1 cellular context compared by ENCODE assay signal in the genomic region with DNA sequence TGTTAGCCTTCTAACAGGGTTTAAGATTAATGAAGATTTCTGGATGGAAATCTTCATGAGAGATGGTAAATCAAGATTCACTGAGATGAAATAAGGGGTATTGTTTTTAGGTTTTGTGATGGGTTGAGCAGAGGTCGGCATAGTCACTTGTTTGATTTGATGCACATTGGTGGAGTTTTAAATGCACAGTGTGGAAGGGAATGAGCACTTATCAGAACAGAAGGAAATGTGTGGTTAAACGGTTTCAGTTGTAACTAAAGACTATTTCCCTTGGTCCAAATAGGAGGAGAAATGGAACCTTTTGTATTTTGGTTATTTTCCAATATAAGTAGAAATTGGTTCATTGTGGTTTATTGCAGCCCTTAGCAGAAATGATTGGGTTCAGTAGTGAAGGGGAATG.
TF ChIP-seq lines count a peak whose summit lies in the region.

No MANE protein-coding gene starts in this region.

TF ChIP-seq in SK-N-SH treated with all-trans-retinoic acid at 6 μM for 48 hours, 23 proteins besides CTCF, POLR2A, EP300 and RAD21 (continued from another document):
- TF ChIP-seq, protein P1, sequence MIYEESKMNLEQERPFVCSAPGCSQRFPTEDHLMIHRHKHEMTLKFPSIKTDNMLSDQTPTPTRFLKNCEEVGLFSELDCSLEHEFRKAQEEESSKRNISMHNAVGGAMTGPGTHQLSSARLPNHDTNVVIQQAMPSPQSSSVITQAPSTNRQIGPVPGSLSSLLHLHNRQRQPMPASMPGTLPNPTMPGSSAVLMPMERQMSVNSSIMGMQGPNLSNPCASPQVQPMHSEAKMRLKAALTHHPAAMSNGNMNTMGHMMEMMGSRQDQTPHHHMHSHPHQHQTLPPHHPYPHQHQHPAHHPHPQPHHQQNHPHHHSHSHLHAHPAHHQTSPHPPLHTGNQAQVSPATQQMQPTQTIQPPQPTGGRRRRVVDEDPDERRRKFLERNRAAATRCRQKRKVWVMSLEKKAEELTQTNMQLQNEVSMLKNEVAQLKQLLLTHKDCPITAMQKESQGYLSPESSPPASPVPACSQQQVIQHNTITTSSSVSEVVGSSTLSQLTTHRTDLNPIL (CRISPR knock-in tag; IDR thresholded peaks at IDR 0.05; ENCODE audit: low read depth) = no peak
- TF ChIP-seq ZNF565 (CRISPR knock-in tag; conservative IDR thresholded peaks at IDR 0.05; ENCODE audit: low read depth) (no peak), ZNF70 (CRISPR knock-in tag; IDR thresholded peaks at IDR 0.05) (no peak), PPARA (CRISPR knock-in tag; IDR thresholded peaks at IDR 0.05; ENCODE audit: borderline replicate concordance) (no peak), TCF4 (CRISPR knock-in tag; IDR thresholded peaks at IDR 0.05; ENCODE audit: borderline replicate concordance) (no peak)
- TF ChIP-seq, protein P2, sequence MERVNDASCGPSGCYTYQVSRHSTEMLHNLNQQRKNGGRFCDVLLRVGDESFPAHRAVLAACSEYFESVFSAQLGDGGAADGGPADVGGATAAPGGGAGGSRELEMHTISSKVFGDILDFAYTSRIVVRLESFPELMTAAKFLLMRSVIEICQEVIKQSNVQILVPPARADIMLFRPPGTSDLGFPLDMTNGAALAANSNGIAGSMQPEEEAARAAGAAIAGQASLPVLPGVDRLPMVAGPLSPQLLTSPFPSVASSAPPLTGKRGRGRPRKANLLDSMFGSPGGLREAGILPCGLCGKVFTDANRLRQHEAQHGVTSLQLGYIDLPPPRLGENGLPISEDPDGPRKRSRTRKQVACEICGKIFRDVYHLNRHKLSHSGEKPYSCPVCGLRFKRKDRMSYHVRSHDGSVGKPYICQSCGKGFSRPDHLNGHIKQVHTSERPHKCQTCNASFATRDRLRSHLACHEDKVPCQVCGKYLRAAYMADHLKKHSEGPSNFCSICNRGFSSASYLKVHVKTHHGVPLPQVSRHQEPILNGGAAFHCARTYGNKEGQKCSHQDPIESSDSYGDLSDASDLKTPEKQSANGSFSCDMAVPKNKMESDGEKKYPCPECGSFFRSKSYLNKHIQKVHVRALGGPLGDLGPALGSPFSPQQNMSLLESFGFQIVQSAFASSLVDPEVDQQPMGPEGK (CRISPR knock-in tag; IDR thresholded peaks at IDR 0.05; ENCODE audit: borderline replicate concordance) = no peak
- TF ChIP-seq, protein P3, sequence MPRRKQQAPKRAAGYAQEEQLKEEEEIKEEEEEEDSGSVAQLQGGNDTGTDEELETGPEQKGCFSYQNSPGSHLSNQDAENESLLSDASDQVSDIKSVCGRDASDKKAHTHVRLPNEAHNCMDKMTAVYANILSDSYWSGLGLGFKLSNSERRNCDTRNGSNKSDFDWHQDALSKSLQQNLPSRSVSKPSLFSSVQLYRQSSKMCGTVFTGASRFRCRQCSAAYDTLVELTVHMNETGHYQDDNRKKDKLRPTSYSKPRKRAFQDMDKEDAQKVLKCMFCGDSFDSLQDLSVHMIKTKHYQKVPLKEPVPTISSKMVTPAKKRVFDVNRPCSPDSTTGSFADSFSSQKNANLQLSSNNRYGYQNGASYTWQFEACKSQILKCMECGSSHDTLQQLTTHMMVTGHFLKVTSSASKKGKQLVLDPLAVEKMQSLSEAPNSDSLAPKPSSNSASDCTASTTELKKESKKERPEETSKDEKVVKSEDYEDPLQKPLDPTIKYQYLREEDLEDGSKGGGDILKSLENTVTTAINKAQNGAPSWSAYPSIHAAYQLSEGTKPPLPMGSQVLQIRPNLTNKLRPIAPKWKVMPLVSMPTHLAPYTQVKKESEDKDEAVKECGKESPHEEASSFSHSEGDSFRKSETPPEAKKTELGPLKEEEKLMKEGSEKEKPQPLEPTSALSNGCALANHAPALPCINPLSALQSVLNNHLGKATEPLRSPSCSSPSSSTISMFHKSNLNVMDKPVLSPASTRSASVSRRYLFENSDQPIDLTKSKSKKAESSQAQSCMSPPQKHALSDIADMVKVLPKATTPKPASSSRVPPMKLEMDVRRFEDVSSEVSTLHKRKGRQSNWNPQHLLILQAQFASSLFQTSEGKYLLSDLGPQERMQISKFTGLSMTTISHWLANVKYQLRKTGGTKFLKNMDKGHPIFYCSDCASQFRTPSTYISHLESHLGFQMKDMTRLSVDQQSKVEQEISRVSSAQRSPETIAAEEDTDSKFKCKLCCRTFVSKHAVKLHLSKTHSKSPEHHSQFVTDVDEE (CRISPR knock-in tag; IDR thresholded peaks at IDR 0.05) = no peak
